In genomic region chr14:35688427-35688826, GRCh38 we compare ENCODE assay signal across 20 cellular contexts.
DNase-seq lines count a peak whose midpoint lies in the region; ATAC-seq, FAIRE-seq and TF ChIP-seq lines count a peak whose summit lies in the region.
"Had no signal": no experiment of that assay in that cellular context is flagged by ENCODE, and none has a peak within 500 bp of the region (broad histone marks: within the 10 kb centered on the region; RNA-seq: fewer than 3 reads in every experiment).

No MANE protein-coding gene starts in this region.

- TF ChIP-seq POLR2A in IMR-90 (IDR thresholded peaks at IDR 0.05; ENCODE audit: low read depth, low read length), result no peak
- TF ChIP-seq POLR2A in GM12878 (IDR thresholded peaks at IDR 0.05; ENCODE audit: low read depth, low read length), result no peak

- H3K4me2 ChIP-seq in DND-41 (ENCODE audit: insufficient read depth, low read length) (no peak overlapping the region), IMR-90 (ENCODE audit: low read depth, low read length) (no peak overlapping the region), GM12878 (ENCODE audit: control insufficient read depth, insufficient read depth) (peak overlapping the region; percentile 54)
- H3K4me2 ChIP-seq: BLaER1, GM23338 had no signal

- H3K36me3 Mint-ChIP-seq in activated CD8-positive, alpha-beta memory T cell treated with anti-CD3 and anti-CD28 coated beads, Interleukin-2, amount 10 ng/mL, durations not matched to agents 7 days and 5 days, result peaks cover 1% of the 10 kb centered on the region

- no peak overlapping the region for H3K9ac ChIP-seq in DND-41 (ENCODE audit: low read depth, low read length)
- no peak overlapping the region for H3K9ac ChIP-seq in IMR-90 (ENCODE audit: low read depth, low read length)
- no peak overlapping the region for H3K9ac ChIP-seq in GM12878 (ENCODE audit: control insufficient read depth, insufficient read depth, low read length)
- H3K9ac ChIP-seq: BLaER1 had no signal

- no peak overlapping the region for H4K5ac ChIP-seq in IMR-90 (ENCODE audit: low read depth, low read length)

- no peak for DNase-seq in activated CD8-positive, alpha-beta memory T cell treated with anti-CD3 and anti-CD28 coated beads, Interleukin-2, amount 10 ng/mL, durations not matched to agents 7 days and 5 days
- DNase-seq in activated CD8-positive, alpha-beta memory T cell treated with anti-CD3 and anti-CD28 coated beads, Interleukin-2, amount 50 U/mL, for 48 hours, result no peak
- no peak for DNase-seq in DND-41
- no peak for DNase-seq in IMR-90
- DNase-seq in GM12878 (ENCODE audit: low read depth, low spot score), result no peak
- no peak for DNase-seq in activated CD4-positive, CD25-positive, alpha-beta regulatory T cell treated with anti-CD3 and anti-CD28 coated beads, Interleukin-2, amount 50 U/mL, for 72 hours
- no peak for DNase-seq in small intestine
- no peak for DNase-seq in SK-N-DZ (ENCODE audit: low spot score)
- DNase-seq: 8988T, DMS153, EL, MV-4-11, NCI-H1417 treated with DMSO at 0.1 percent for 48 hours, NCI-H2029, NCI-H2171 treated with DMSO at 0.1 percent for 48 hours, NCI-H446 treated with DMSO at 0.1 percent for 48 hours, SJCRH30 had no signal

- H3K9me3 ChIP-seq in DND-41 (ENCODE audit: insufficient read depth, low read length, severe bottlenecking), result no peaks in the 10 kb centered on the region
- no peaks in the 10 kb centered on the region for H3K9me3 ChIP-seq in IMR-90 (ENCODE audit: control insufficient read depth, insufficient read depth, low read length)
- H3K9me3 ChIP-seq in GM12878 (replicated peaks; ENCODE audit: control insufficient read depth, insufficient read depth, low read length), result no peaks in the 10 kb centered on the region
- no peaks in the 10 kb centered on the region for H3K9me3 ChIP-seq in small intestine (ENCODE audit: control insufficient read depth, low read depth)
- H3K9me3 ChIP-seq: BLaER1, SJCRH30 had no signal

- H3K14ac ChIP-seq in IMR-90 (replicated peaks; ENCODE audit: low read depth, low read length), result 0 out of 2 replicates have a peak overlapping the region, but pooled peaks have one; percentile 14

- no peak overlapping the region for H2BK120ac ChIP-seq in IMR-90 (ENCODE audit: low read depth, low read length)

- no peak overlapping the region for H2BK15ac ChIP-seq in IMR-90 (ENCODE audit: low read depth, low read length)

- SMC1A ChIA-PET in GM12878 (lab: Charles Lee; ENCODE audit: uncharacterized antibody, unreplicated experiment), result interaction anchor here (0.9 to 5.6 kb wide), 5 partner anchors 11 to 548 kb away, joined by 4 to 25 read pairs (median 11); no protein-coding TSS in a partner anchor

- FAIRE-seq in GM12878 (lab: Jason Lieb, UNC) (no peak), small intestine (lab: Jason Lieb, UNC) (no peak)

- no peak overlapping the region for H4K91ac ChIP-seq in IMR-90 (ENCODE audit: insufficient read depth, low read depth, low read length)

- POLR2A ChIA-PET in IMR-90 (lab: Charles Lee; ENCODE audit: unreplicated experiment) (no interaction called here), GM12878 (lab: Charles Lee) (interaction anchor here (0.5 kb wide), 1 partner anchor 199 kb away, joined by 5 read pairs; no protein-coding TSS in a partner anchor)

- H3K36me3 ChIP-seq in DND-41 (ENCODE audit: insufficient read depth, low read length) (peaks cover 2% of the 10 kb centered on the region; the same call in 1 of the 2 replicates), IMR-90 (ENCODE audit: control insufficient read depth, insufficient read depth, low read length) (no peaks in the 10 kb centered on the region), GM12878 (ENCODE audit: control insufficient read depth in 2 of 2, insufficient read depth in 2 of 2, low read length in 1 of 2) (no peaks in the 10 kb centered on the region), small intestine (ENCODE audit: control insufficient read depth in 2 of 2, insufficient read depth in 2 of 2, low read length in 2 of 2) (peaks cover 2% of the 10 kb centered on the region in 2 donors)
- H3K36me3 ChIP-seq: BLaER1 had no signal

- no peaks in the 10 kb centered on the region for H3K79me2 ChIP-seq in DND-41 (ENCODE audit: insufficient read depth, low read length)
- no peaks in the 10 kb centered on the region for H3K79me2 ChIP-seq in GM12878 (ENCODE audit: control insufficient read depth, insufficient read depth, low read length)

- no peak overlapping the region for H3K27ac ChIP-seq in DND-41 (ENCODE audit: low read length)
- H3K27ac ChIP-seq in IMR-90 (ENCODE audit: insufficient read depth, low read length), result peak overlapping the region; percentile 3; the same call in 1 of the 2 replicates
- peak overlapping the region; percentile 57; the same call in 1 of the 2 replicates for H3K27ac ChIP-seq in GM12878 (ENCODE audit: control insufficient read depth, insufficient read depth)
- no peak overlapping the region for H3K27ac ChIP-seq in small intestine (ENCODE audit: low read depth in 1 of 2, low read length in 1 of 2)
- H3K27ac ChIP-seq: BLaER1, RWPE1, SJCRH30 had no signal

- ATAC-seq in activated CD8-positive, alpha-beta memory T cell treated with anti-CD3 and anti-CD28 coated beads, Interleukin-2, amount 10 ng/mL, durations not matched to agents 7 days and 5 days, result peak; percentile 27
- 0 out of 3 replicates have a peak, but pooled peaks have one; percentile 14 for ATAC-seq in DND-41 (ENCODE audit: insufficient read depth, low read depth)
- ATAC-seq in IMR-90 (ENCODE audit: low read depth), result peak; percentile 36
- ATAC-seq in GM12878, result no peak
- ATAC-seq: GM23338 had no signal

- peaks cover 22% of the 10 kb centered on the region for H3K4me1 Mint-ChIP-seq in activated CD8-positive, alpha-beta memory T cell treated with anti-CD3 and anti-CD28 coated beads, Interleukin-2, amount 10 ng/mL, durations not matched to agents 7 days and 5 days
- H3K4me1 Mint-ChIP-seq: GM23338 had no signal

- TF ChIP-seq CTCF in DND-41 (IDR thresholded peaks at IDR 0.05; ENCODE audit: borderline replicate concordance, extremely low read depth, low read length, poor library complexity, severe bottlenecking), result no peak
- TF ChIP-seq CTCF in IMR-90 (conservative IDR thresholded peaks at IDR 0.05; ENCODE audit: low read depth, low read length), result no peak
- TF ChIP-seq CTCF in GM12878 (IDR thresholded peaks at IDR 0.05 in 2 of 3, conservative IDR thresholded peaks at IDR 0.05 in 1 of 3; ENCODE audit: control insufficient read depth in 2 of 3, extremely low read depth in 1 of 3, insufficient read depth in 1 of 3, low read depth in 3 of 3, low read length in 3 of 3), result no peak

- no peak overlapping the region for H2BK5ac ChIP-seq in IMR-90 (ENCODE audit: low read depth, low read length, poor library complexity, severe bottlenecking)

- no peaks in the 10 kb centered on the region for H3K9me3 Mint-ChIP-seq in activated CD8-positive, alpha-beta memory T cell treated with anti-CD3 and anti-CD28 coated beads, Interleukin-2, amount 10 ng/mL, durations not matched to agents 7 days and 5 days (ENCODE audit: low read depth)
- H3K9me3 Mint-ChIP-seq: GM23338 had no signal

- H3K27me3 ChIP-seq in DND-41 (ENCODE audit: insufficient read depth, low read length, poor library complexity), result no peaks in the 10 kb centered on the region
- H3K27me3 ChIP-seq in IMR-90 (ENCODE audit: control insufficient read depth, insufficient read depth, low read length), result no peaks in the 10 kb centered on the region
- H3K27me3 ChIP-seq in GM12878 (replicated peaks in 1 of 2; ENCODE audit: control insufficient read depth in 2 of 2, insufficient read depth in 2 of 2, low read length in 1 of 2), result no peaks in the 10 kb centered on the region
- H3K27me3 ChIP-seq in small intestine (ENCODE audit: control insufficient read depth in 2 of 2, insufficient read depth in 2 of 2, low read length in 2 of 2), result no peaks in the 10 kb centered on the region
- H3K27me3 ChIP-seq: BLaER1, SJCRH30 had no signal

- in situ Hi-C loops in IMR-90 (cut with MboI; ENCODE audit: low sequenced_read_pairs) (loop anchor here (10.0 kb wide), 2 partner anchors 264 to 544 kb away; no protein-coding TSS in a partner anchor), GM12878 (cut with MboI) (loop anchor here (5.0 to 25.0 kb wide), 2 partner anchors 251 to 546 kb away; no protein-coding TSS in a partner anchor)

- H2AFZ ChIP-seq in DND-41 (ENCODE audit: low read depth, low read length) (no peak overlapping the region), IMR-90 (replicated peaks; ENCODE audit: low read length, poor library complexity) (no peak overlapping the region), GM12878 (ENCODE audit: control insufficient read depth, low read depth, low read length) (no peak overlapping the region)
- H2AFZ ChIP-seq: GM23338 had no signal

- no peaks in the 10 kb centered on the region for H4K20me1 ChIP-seq in DND-41 (ENCODE audit: insufficient read depth, low read length)
- H4K20me1 ChIP-seq in IMR-90 (ENCODE audit: insufficient read depth, low read length), result no peaks in the 10 kb centered on the region
- H4K20me1 ChIP-seq in GM12878 (ENCODE audit: control insufficient read depth, insufficient read depth), result no peaks in the 10 kb centered on the region
- H4K20me1 ChIP-seq: BLaER1 had no signal

- H3K4me1 ChIP-seq in DND-41 (ENCODE audit: insufficient read depth, low read length), result no peaks in the 10 kb centered on the region
- peaks cover 4% of the 10 kb centered on the region for H3K4me1 ChIP-seq in IMR-90 (ENCODE audit: control insufficient read depth, insufficient read depth, low read length)
- peaks cover 10% of the 10 kb centered on the region; the same call in 1 of the 2 replicates for H3K4me1 ChIP-seq in GM12878 (ENCODE audit: control insufficient read depth, insufficient read depth, low read length)
- no peaks in the 10 kb centered on the region for H3K4me1 ChIP-seq in small intestine (ENCODE audit: control insufficient read depth in 2 of 2, insufficient read depth in 1 of 2, low read depth in 1 of 2, low read length in 1 of 2)
- H3K4me1 ChIP-seq: BLaER1, SJCRH30 had no signal

- TF ChIP-seq EP300 in GM12878 (IDR thresholded peaks at IDR 0.05; ENCODE audit: borderline replicate concordance in 1 of 2, control insufficient read depth in 1 of 2, low read depth in 2 of 2, low read length in 2 of 2), result no peak

- H3K27me3 Mint-ChIP-seq in activated CD8-positive, alpha-beta memory T cell treated with anti-CD3 and anti-CD28 coated beads, Interleukin-2, amount 10 ng/mL, durations not matched to agents 7 days and 5 days, result no peaks in the 10 kb centered on the region

- no peak overlapping the region for H3K18ac ChIP-seq in IMR-90 (ENCODE audit: low read depth, low read length)

- no peak overlapping the region for H2AK5ac ChIP-seq in IMR-90 (ENCODE audit: low read depth, low read length)

- 90% methylated on average over 4 of the region's 5 CpGs; no CpG with 5 or more reads in 1 of the 2 experiments for WGBS in IMR-90 (ENCODE audit: extremely low coverage in 2 of 2, insufficient read length in 1 of 2), 2 experiments
- 89% methylated on average over 5 of the region's 5 CpGs for WGBS in GM12878 (ENCODE audit: insufficient coverage, insufficient replicate concordance, low lambda C conversion rate, missing lambda C conversion rate)
- 85 to 94% (median 93%) methylated on average over 5 of the region's 5 CpGs for WGBS in small intestine, 3 donors

- no peak overlapping the region for H3K4me3 Mint-ChIP-seq in activated CD8-positive, alpha-beta memory T cell treated with anti-CD3 and anti-CD28 coated beads, Interleukin-2, amount 10 ng/mL, durations not matched to agents 7 days and 5 days
- H3K4me3 Mint-ChIP-seq: GM23338 had no signal

- dilution Hi-C loops in IMR-90 (cut with HindIII; ENCODE audit: low sequenced_read_pairs, unreplicated experiment), result loop anchor here (25.0 kb wide), 1 partner anchor 251 kb away; no protein-coding TSS in a partner anchor

- H4K8ac ChIP-seq in IMR-90 (ENCODE audit: low read depth in 2 of 2, low read length in 2 of 2), result no peak overlapping the region

- TF ChIP-seq RAD21 in IMR-90 (IDR thresholded peaks at IDR 0.05; ENCODE audit: low read length) (no peak), GM12878 (IDR thresholded peaks at IDR 0.05; ENCODE audit: insufficient read depth, low read depth, low read length) (no peak)

- CTCF ChIA-PET in activated CD8-positive, alpha-beta memory T cell treated with anti-CD3 and anti-CD28 coated beads, Interleukin-2, amount 10 ng/mL, durations not matched to agents 7 days and 5 days (lab: Charles Lee), result interaction anchor here (1.4 to 6.2 kb wide), 4 partner anchors 11 to 266 kb away, joined by 3 to 23 read pairs (median 8); no protein-coding TSS in a partner anchor
- CTCF ChIA-PET in IMR-90 (lab: Yijun Ruan, JAX) (interaction anchor here (0.7 to 1.0 kb wide), 2 partner anchors 10 to 130 kb away, joined by 3 read pairs; no protein-coding TSS in a partner anchor), GM12878 (lab: Yijun Ruan, JAX) (interaction anchor here (0.6 to 6.7 kb wide), 13 partner anchors 10 to 547 kb away, joined by 3 to 41 read pairs (median 5); no protein-coding TSS in a partner anchor)

- no peak overlapping the region for H3K27ac Mint-ChIP-seq in activated CD8-positive, alpha-beta memory T cell treated with anti-CD3 and anti-CD28 coated beads, Interleukin-2, amount 10 ng/mL, durations not matched to agents 7 days and 5 days
- H3K27ac Mint-ChIP-seq: GM23338 had no signal

- H3K4me3 ChIP-seq in DND-41 (ENCODE audit: low read depth in 1 of 2, low read length in 2 of 2), result no peak overlapping the region
- no peak overlapping the region for H3K4me3 ChIP-seq in IMR-90 (ENCODE audit: insufficient read depth, low read depth, low read length)
- no peak overlapping the region for H3K4me3 ChIP-seq in GM12878
- no peak overlapping the region for H3K4me3 ChIP-seq in small intestine (ENCODE audit: low read depth in 1 of 2, low read length in 2 of 2)
- H3K4me3 ChIP-seq: BLaER1, GM23338, SJCRH30 had no signal

- 0 out of 2 replicates have a peak overlapping the region, but pooled peaks have one; percentile 29 for H3K4ac ChIP-seq in IMR-90 (ENCODE audit: low read depth, low read length)

- BruUV-seq in IMR-90 (replicated peaks; lab: Mats Ljungman, UMichigan) (no TSS peak), GM12878 (replicated peaks; lab: Mats Ljungman, UMichigan) (no TSS peak)

- no peaks in the 10 kb centered on the region for H3K79me1 ChIP-seq in IMR-90 (ENCODE audit: low read depth in 1 of 2, low read length in 2 of 2)

- H2BK20ac ChIP-seq in IMR-90 (ENCODE audit: low read depth, low read length), result no peak overlapping the region

- intact Hi-C loops in IMR-90 (cut with micrococcal nuclease) (loop anchor here (5.0 kb wide), 3 partner anchors 119 to 546 kb away; partner anchors contain the start of genes INSM2 and RALGAPA1), GM12878 (cut with micrococcal nuclease; ENCODE audit: unreplicated experiment) (loop anchor here (5.0 to 10.0 kb wide), 5 partner anchors 119 to 546 kb away; partner anchors contain the start of genes INSM2 and RALGAPA1)

- H3K9me1 ChIP-seq in IMR-90 (ENCODE audit: insufficient read depth, low read length), result no peaks in the 10 kb centered on the region

- RAD21 ChIA-PET in GM12878 (lab: Charles Lee; ENCODE audit: unreplicated experiment), result interaction anchor here (2.1 to 3.1 kb wide), 2 partner anchors 266 to 547 kb away, joined by 10 to 20 read pairs; no protein-coding TSS in a partner anchor

- no peak overlapping the region for H2AK9ac ChIP-seq in IMR-90 (replicated peaks; ENCODE audit: low read depth, low read length, poor library complexity)

- no peak overlapping the region for H3K23ac ChIP-seq in IMR-90 (ENCODE audit: low read depth, low read length)

- no peak overlapping the region for H3K56ac ChIP-seq in IMR-90 (ENCODE audit: extremely low read depth, insufficient read depth, low read length)

Comparison
In these comparisons a context has a peak if more than half of its experiments do, and no peak if none do; other contexts are left out.
1. H3K27ac ChIP-seq: peak in IMR-90 (single experiment) and GM12878 (single experiment); none in DND-41 (single experiment) and small intestine (0 of 2).